15 cellular contexts compared by ENCODE assay signal in genomic region chr3:152496716-152497115, GRCh38.
DNase-seq lines count a peak whose midpoint lies in the region; ATAC-seq and TF ChIP-seq lines count a peak whose summit lies in the region.
"Had no signal": no experiment of that assay in that cellular context is flagged by ENCODE, and none has a peak within 500 bp of the region (broad histone marks: within the 10 kb centered on the region; RNA-seq: fewer than 3 reads in every experiment).

No MANE protein-coding gene starts in this region.

- H3K36me3 ChIP-seq in DOHH2 (ENCODE audit: control insufficient read depth, low read length) (no peaks in the 10 kb centered on the region), right atrium auricular region (no peaks in the 10 kb centered on the region), adrenal gland (replicated peaks in 1 of 2) (no peaks in the 10 kb centered on the region), Caco-2 (ENCODE audit: control insufficient read depth, insufficient read depth, low read length) (no peaks in the 10 kb centered on the region)
- H3K36me3 ChIP-seq: MG63 had no signal

- H3K27me3 Mint-ChIP-seq in Caco-2 (ENCODE audit: insufficient read depth, unreplicated experiment) = peaks cover 2% of the 10 kb centered on the region
- H3K27me3 Mint-ChIP-seq in activated T-helper 2 cell treated with anti-CD3 and anti-CD28 coated beads, Interferon-gamma antibody, Interleukin-2, Interleukin-4, amounts not matched to agents 10 μg/mL and 5 μg/mL and 100 μg/mL, durations not matched to agents 14 hours and 24 hours and 36 hours (ENCODE audit: low read depth) = peaks cover 14% of the 10 kb centered on the region
- H3K27me3 Mint-ChIP-seq: activated naive CD8-positive, alpha-beta T cell; type B pancreatic cell had no signal

- TF ChIP-seq CTCF in DOHH2 (IDR thresholded peaks at IDR 0.05; ENCODE audit: low read depth, low read length, poor library complexity, severe bottlenecking) = no peak
- no peak for TF ChIP-seq CTCF in right atrium auricular region (IDR thresholded peaks at IDR 0.05)
- TF ChIP-seq CTCF in adrenal gland (IDR thresholded peaks at IDR 0.05) = no peak
- TF ChIP-seq CTCF in Caco-2 (IDR thresholded peaks at IDR 0.05; ENCODE audit: insufficient read depth in 1 of 2, low read depth in 1 of 2, low read length in 1 of 2, severe bottlenecking in 1 of 2, unreplicated experiment in 1 of 2) = no peak

- H3K9me3 ChIP-seq in DOHH2 (ENCODE audit: control insufficient read depth, insufficient read depth, low read length) = peaks cover 4% of the 10 kb centered on the region; the same call in 1 of the 2 replicates
- H3K9me3 ChIP-seq in right atrium auricular region = no peaks in the 10 kb centered on the region
- no peaks in the 10 kb centered on the region for H3K9me3 ChIP-seq in adrenal gland (replicated peaks in 1 of 3)
- no peaks in the 10 kb centered on the region for H3K9me3 ChIP-seq in Caco-2
- H3K9me3 ChIP-seq: MG63 had no signal

- no peak for TF ChIP-seq POLR2A in adrenal gland (IDR thresholded peaks at IDR 0.05)

- H3K4me3 ChIP-seq in DOHH2 (ENCODE audit: low read length) (peak overlapping the region; percentile 17; the same call in 1 of the 2 replicates), right atrium auricular region (no peak overlapping the region), adrenal gland (no peak overlapping the region), Caco-2 (ENCODE audit: low read depth, low read length) (no peak overlapping the region)
- H3K4me3 ChIP-seq: MG63 had no signal

- H3K27me3 ChIP-seq in DOHH2 (ENCODE audit: control insufficient read depth, low read length) (no peaks in the 10 kb centered on the region), right atrium auricular region (no peaks in the 10 kb centered on the region), adrenal gland (no peaks in the 10 kb centered on the region), Caco-2 (replicated peaks; ENCODE audit: control insufficient read depth, insufficient read depth, low read length) (no peaks in the 10 kb centered on the region)
- H3K27me3 ChIP-seq: MG63 had no signal

- no TSS peak for BruUV-seq in Caco-2 (replicated peaks; lab: Mats Ljungman, UMichigan)

- H3K36me3 Mint-ChIP-seq in Caco-2 (ENCODE audit: insufficient read depth, unreplicated experiment) = no peaks in the 10 kb centered on the region
- no peaks in the 10 kb centered on the region for H3K36me3 Mint-ChIP-seq in activated T-helper 2 cell treated with anti-CD3 and anti-CD28 coated beads, Interferon-gamma antibody, Interleukin-2, Interleukin-4, amounts not matched to agents 10 μg/mL and 5 μg/mL and 100 μg/mL, durations not matched to agents 14 hours and 24 hours and 36 hours (ENCODE audit: low read depth)
- H3K36me3 Mint-ChIP-seq: activated naive CD8-positive, alpha-beta T cell; type B pancreatic cell had no signal

- intact Hi-C loops in adrenal gland (cut with DNase I) (no loop called here), Caco-2 (cut with micrococcal nuclease; ENCODE audit: unreplicated experiment) (no loop called here)
- intact Hi-C loops in activated T-helper 2 cell treated with anti-CD3 and anti-CD28 coated beads, Interferon-gamma antibody, Interleukin-2, Interleukin-4, amounts not matched to agents 10 μg/mL and 5 μg/mL and 100 μg/mL, durations not matched to agents 14 hours and 24 hours and 36 hours (cut with micrococcal nuclease) = no loop called here

- DNase-seq in right atrium auricular region (ENCODE audit: low spot score) = no peak
- no peak for DNase-seq in NCI-H1048 (lab: John Stamatoyannopoulos, UW)
- no peak for DNase-seq in adrenal gland
- no peak for DNase-seq in Caco-2
- DNase-seq in activated T-helper 2 cell treated with anti-CD3 and anti-CD28 coated beads, Interferon-gamma antibody, Interleukin-2, Interleukin-4, amounts not matched to agents 10 μg/mL and 5 μg/mL and 100 μg/mL, durations not matched to agents 14 hours and 24 hours and 36 hours (ENCODE audit: low spot score) = no peak
- DNase-seq: DMS153, MG63, natural killer cell had no signal

- no peaks in the 10 kb centered on the region for H4K20me1 ChIP-seq in DOHH2 (ENCODE audit: control insufficient read depth, insufficient read depth, low read depth, low read length)

- WGBS in adrenal gland, 4 donors = 23 to 37% (median 31%) methylated on average over 1 of the region's 1 CpG

- CTCF ChIA-PET in Caco-2 (lab: Charles Lee) = no interaction called here

- H3K9me3 Mint-ChIP-seq in Caco-2 (ENCODE audit: unreplicated experiment) = no peaks in the 10 kb centered on the region
- no peaks in the 10 kb centered on the region for H3K9me3 Mint-ChIP-seq in activated T-helper 2 cell treated with anti-CD3 and anti-CD28 coated beads, Interferon-gamma antibody, Interleukin-2, Interleukin-4, amounts not matched to agents 10 μg/mL and 5 μg/mL and 100 μg/mL, durations not matched to agents 14 hours and 24 hours and 36 hours
- H3K9me3 Mint-ChIP-seq: natural killer cell, type B pancreatic cell had no signal

- H3K4me2 ChIP-seq in DOHH2 (ENCODE audit: low read length) = peak overlapping the region; percentile 37

- H3K4me1 ChIP-seq in DOHH2 (ENCODE audit: control insufficient read depth, low read length) (peaks cover 42% of the 10 kb centered on the region), right atrium auricular region (peaks cover 0 to 11% of the 10 kb centered on the region in 2 donors), adrenal gland (replicated peaks in 1 of 2) (peaks cover 6 to 7% of the 10 kb centered on the region in 2 donors), Caco-2 (no peaks in the 10 kb centered on the region)

- no peak overlapping the region for H3K4me3 Mint-ChIP-seq in Caco-2 (ENCODE audit: unreplicated experiment)
- H3K4me3 Mint-ChIP-seq in activated T-helper 2 cell treated with anti-CD3 and anti-CD28 coated beads, Interferon-gamma antibody, Interleukin-2, Interleukin-4, amounts not matched to agents 10 μg/mL and 5 μg/mL and 100 μg/mL, durations not matched to agents 14 hours and 24 hours and 36 hours (ENCODE audit: low read depth) = no peak overlapping the region
- H3K4me3 Mint-ChIP-seq: activated naive CD8-positive, alpha-beta T cell; natural killer cell; type B pancreatic cell had no signal

- H3K79me2 ChIP-seq in DOHH2 (ENCODE audit: control insufficient read depth, low read length) = no peaks in the 10 kb centered on the region

- H3F3A ChIP-seq in DOHH2 (ENCODE audit: control insufficient read depth, insufficient read depth) = no peaks in the 10 kb centered on the region

- POLR2A ChIA-PET in Caco-2 (lab: Charles Lee) = no interaction called here

- H3K27ac ChIP-seq in DOHH2 (ENCODE audit: low read depth, low read length) = no peak overlapping the region
- peak overlapping the region; percentile 36 to 56 for H3K27ac ChIP-seq in right atrium auricular region
- peak overlapping the region in 1 of 5 donors; percentile 67 for H3K27ac ChIP-seq in adrenal gland
- H3K27ac ChIP-seq: HL-60 had no signal

- peak; percentile 56 for ATAC-seq in GM21423 (IDR thresholded peaks at IDR 0.05; ENCODE audit: unreplicated experiment)
- ATAC-seq in HG03095 (IDR thresholded peaks at IDR 0.05; ENCODE audit: unreplicated experiment) = peak; percentile 57
- ATAC-seq: HCT116, natural killer cell had no signal

- no peaks in the 10 kb centered on the region for H3K9me2 ChIP-seq in DOHH2 (replicated peaks; ENCODE audit: control insufficient read depth, low read length)

- H3K27ac Mint-ChIP-seq in Caco-2 (ENCODE audit: unreplicated experiment) = no peak overlapping the region
- no peak overlapping the region for H3K27ac Mint-ChIP-seq in activated T-helper 2 cell treated with anti-CD3 and anti-CD28 coated beads, Interferon-gamma antibody, Interleukin-2, Interleukin-4, amounts not matched to agents 10 μg/mL and 5 μg/mL and 100 μg/mL, durations not matched to agents 14 hours and 24 hours and 36 hours
- H3K27ac Mint-ChIP-seq: activated naive CD8-positive, alpha-beta T cell; natural killer cell; type B pancreatic cell had no signal

- no peaks in the 10 kb centered on the region for H3K4me1 Mint-ChIP-seq in Caco-2 (ENCODE audit: low read depth, unreplicated experiment)
- peaks cover 11% of the 10 kb centered on the region for H3K4me1 Mint-ChIP-seq in activated T-helper 2 cell treated with anti-CD3 and anti-CD28 coated beads, Interferon-gamma antibody, Interleukin-2, Interleukin-4, amounts not matched to agents 10 μg/mL and 5 μg/mL and 100 μg/mL, durations not matched to agents 14 hours and 24 hours and 36 hours (ENCODE audit: low read depth)
- H3K4me1 Mint-ChIP-seq: natural killer cell had no signal
